ENCODE assay signal across 20 cellular contexts in the genomic region with DNA sequence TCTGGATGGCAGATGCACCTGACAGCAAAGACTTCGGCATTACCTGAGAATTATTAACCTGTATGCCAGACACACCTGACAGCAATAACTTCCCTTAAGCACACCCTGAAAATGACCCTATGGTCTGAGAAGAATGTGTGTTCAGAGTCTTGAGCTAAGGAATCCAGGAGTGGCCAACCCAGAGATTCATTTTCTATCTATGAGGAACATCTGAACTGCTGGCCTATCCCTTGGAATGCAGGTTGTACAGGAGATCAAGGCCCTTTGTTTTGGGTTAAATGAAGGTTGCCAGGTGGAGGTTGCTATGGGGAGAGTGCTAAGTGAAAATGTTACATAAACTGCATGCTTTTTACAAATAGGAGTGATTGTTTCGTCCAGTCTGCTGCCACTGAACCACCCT.
DNase-seq lines count a peak whose midpoint lies in the region; ATAC-seq, FAIRE-seq and TF ChIP-seq lines count a peak whose summit lies in the region.
"Had no signal": no experiment of that assay in that cellular context is flagged by ENCODE, and none has a peak within 500 bp of the region (broad histone marks: within the 10 kb centered on the region; RNA-seq: fewer than 3 reads in every experiment).

No MANE protein-coding gene starts in this region.

- H3K27me3 Mint-ChIP-seq in H9 (ENCODE audit: low read depth) = peaks cover 2% of the 10 kb centered on the region; the same call in 1 of the 2 replicates
- H3K27me3 Mint-ChIP-seq: B cell had no signal

- H4K91ac ChIP-seq in H9 (ENCODE audit: insufficient read length, low read depth, low read length) = no peak overlapping the region

- no peaks in the 10 kb centered on the region for H3K79me2 ChIP-seq in H9 (ENCODE audit: insufficient read depth, low read length)
- no peaks in the 10 kb centered on the region for H3K79me2 ChIP-seq in osteoblast (ENCODE audit: insufficient read depth, low read length)

- no peak overlapping the region for H2BK120ac ChIP-seq in H9 (ENCODE audit: low read depth, low read length, poor library complexity, severe bottlenecking)

- H3K4me1 Mint-ChIP-seq in H9 = peaks cover 7 to 13% of the 10 kb centered on the region in 2 experiments
- H3K4me1 Mint-ChIP-seq: B cell had no signal

- H3K27ac ChIP-seq in H9 (ENCODE audit: insufficient read length, low read depth, low read length) = no peak overlapping the region
- H3K27ac ChIP-seq in osteoblast (ENCODE audit: low read depth, low read length) = no peak overlapping the region
- H3K27ac ChIP-seq in small intestine (ENCODE audit: low read depth in 1 of 2, low read length in 1 of 2) = no peak overlapping the region
- H3K27ac ChIP-seq in breast epithelium = no peak overlapping the region
- H3K27ac ChIP-seq: BLaER1 treated with 17β-estradiol and CSF1 and Interleukin-3, amounts not matched to agents 10 nM and 100 nM; GM23248; HL-60 had no signal

- H3K79me1 ChIP-seq in H9 (ENCODE audit: insufficient read depth, low read depth, low read length, poor library complexity, severe bottlenecking) = no peaks in the 10 kb centered on the region

- TF ChIP-seq POLR2A in breast epithelium (IDR thresholded peaks at IDR 0.05) = no peak

- H3K14ac ChIP-seq in H9 (ENCODE audit: insufficient read depth, low read length) = no peak overlapping the region

- H4K5ac ChIP-seq in H9 (ENCODE audit: insufficient read length, low read depth, low read length) = no peak overlapping the region

- H3K4ac ChIP-seq in H9 (ENCODE audit: low read depth, low read length) = no peak overlapping the region

- no peak overlapping the region for H3K23ac ChIP-seq in H9 (ENCODE audit: insufficient read length, low read depth, low read length)

- no peak overlapping the region for H2BK12ac ChIP-seq in H9 (ENCODE audit: insufficient read length, low read depth, low read length)

- H3K27me3 ChIP-seq in H9 (ENCODE audit: insufficient read depth, low read length) (no peaks in the 10 kb centered on the region; the same call in 1 of the 2 replicates), osteoblast (ENCODE audit: insufficient read depth, low read length) (no peaks in the 10 kb centered on the region), small intestine (ENCODE audit: control insufficient read depth in 2 of 2, insufficient read depth in 2 of 2, low read length in 2 of 2) (no peaks in the 10 kb centered on the region), breast epithelium (no peaks in the 10 kb centered on the region)
- H3K27me3 ChIP-seq: BLaER1 treated with 17β-estradiol and CSF1 and Interleukin-3, amounts not matched to agents 10 nM and 100 nM had no signal

- no peak overlapping the region for H2BK5ac ChIP-seq in H9 (ENCODE audit: insufficient read length, low read length)

- WGBS in H9 (ENCODE audit: extremely low coverage, insufficient read length, low lambda C conversion rate) = no CpG with 5 or more reads among the region's 2 CpGs
- 63 to 79% (median 72%) methylated on average over 2 of the region's 2 CpGs for WGBS in small intestine, 3 donors

- H3K4me2 ChIP-seq in H9 (ENCODE audit: insufficient read depth, insufficient read length, low read length) (no peak overlapping the region), osteoblast (ENCODE audit: insufficient read depth, low read length) (no peak overlapping the region)
- H3K4me2 ChIP-seq: BLaER1 treated with 17β-estradiol and CSF1 and Interleukin-3, amounts not matched to agents 10 nM and 100 nM had no signal

- H3K9me3 ChIP-seq in H9 (ENCODE audit: control insufficient read depth, low read depth, low read length) (no peaks in the 10 kb centered on the region), osteoblast (ENCODE audit: low read depth, low read length) (no peaks in the 10 kb centered on the region), small intestine (ENCODE audit: control insufficient read depth, low read depth) (no peaks in the 10 kb centered on the region), breast epithelium (no peaks in the 10 kb centered on the region)
- H3K9me3 ChIP-seq: BLaER1 treated with 17β-estradiol and CSF1 and Interleukin-3, amounts not matched to agents 10 nM and 100 nM had no signal

- no peak overlapping the region for H3K56ac ChIP-seq in H9 (ENCODE audit: insufficient read length, low read depth, low read length)

- no peaks in the 10 kb centered on the region for H3K36me3 ChIP-seq in osteoblast (ENCODE audit: insufficient read depth, low read length)
- H3K36me3 ChIP-seq in small intestine (ENCODE audit: control insufficient read depth in 2 of 2, insufficient read depth in 2 of 2, low read length in 2 of 2) = no peaks in the 10 kb centered on the region
- H3K36me3 ChIP-seq in breast epithelium = no peaks in the 10 kb centered on the region
- H3K36me3 ChIP-seq: BLaER1 treated with 17β-estradiol and CSF1 and Interleukin-3, amounts not matched to agents 10 nM and 100 nM had no signal

- no peak overlapping the region for H3K4me3 Mint-ChIP-seq in H9
- H3K4me3 Mint-ChIP-seq: B cell; CD8-positive, alpha-beta T cell had no signal

- TF ChIP-seq CTCF in H9 (conservative IDR thresholded peaks at IDR 0.05) (no peak), osteoblast (IDR thresholded peaks at IDR 0.05; ENCODE audit: extremely low read depth, low read depth, low read length) (no peak), breast epithelium (IDR thresholded peaks at IDR 0.05) (no peak)

- H3K4me1 ChIP-seq in H9 (ENCODE audit: insufficient read depth, low read length) (no peaks in the 10 kb centered on the region), osteoblast (ENCODE audit: insufficient read depth, low read length) (no peaks in the 10 kb centered on the region), small intestine (ENCODE audit: control insufficient read depth in 2 of 2, insufficient read depth in 1 of 2, low read depth in 1 of 2, low read length in 1 of 2) (no peaks in the 10 kb centered on the region), breast epithelium (no peaks in the 10 kb centered on the region)

- FAIRE-seq in small intestine (lab: Jason Lieb, UNC) = no peak
- FAIRE-seq: D721Med, GM12892, GM18507, HTR-8/SVneo had no signal

- H3K9ac ChIP-seq in H9 (ENCODE audit: extremely low read depth, insufficient read length, low read length) = no peak overlapping the region
- H3K9ac ChIP-seq: BLaER1 treated with 17β-estradiol and CSF1 and Interleukin-3, amounts not matched to agents 10 nM and 100 nM; GM23248 had no signal

- H2BK15ac ChIP-seq in H9 (ENCODE audit: low read depth, low read length) = no peak overlapping the region

- no peak overlapping the region for H2AK5ac ChIP-seq in H9 (ENCODE audit: insufficient read length, low read length)

- H3K4me3 ChIP-seq in osteoblast (ENCODE audit: insufficient read depth, low read length) = no peak overlapping the region
- no peak overlapping the region for H3K4me3 ChIP-seq in small intestine (ENCODE audit: low read depth in 1 of 2, low read length in 2 of 2)
- no peak overlapping the region for H3K4me3 ChIP-seq in breast epithelium
- H3K4me3 ChIP-seq: BLaER1 treated with 17β-estradiol and CSF1 and Interleukin-3, amounts not matched to agents 10 nM and 100 nM; GM23248 had no signal

- H3K18ac ChIP-seq in H9 (ENCODE audit: insufficient read length, low read depth, low read length) = no peak overlapping the region

- no peak overlapping the region for H2AFZ ChIP-seq in H9 (ENCODE audit: low read length)
- H2AFZ ChIP-seq in osteoblast (ENCODE audit: low read length) = no peak overlapping the region
- H2AFZ ChIP-seq: GM23248 had no signal

- no peaks in the 10 kb centered on the region for H4K20me1 ChIP-seq in H9 (ENCODE audit: control insufficient read depth, insufficient read depth, insufficient read length)
- no peaks in the 10 kb centered on the region for H4K20me1 ChIP-seq in osteoblast (ENCODE audit: insufficient read depth, low read length)
- H4K20me1 ChIP-seq: BLaER1 treated with 17β-estradiol and CSF1 and Interleukin-3, amounts not matched to agents 10 nM and 100 nM had no signal

- H4K8ac ChIP-seq in H9 (replicated peaks; ENCODE audit: insufficient read length, low read depth, low read length) = no peak overlapping the region

- ATAC-seq in esophagus mucosa = peak; percentile 82
- ATAC-seq: CD8-positive, alpha-beta T cell had no signal

- H2BK20ac ChIP-seq in H9 (ENCODE audit: low read depth, low read length, poor library complexity, severe bottlenecking) = peak overlapping the region; percentile 14

- H3T11ph ChIP-seq in H9 (ENCODE audit: low read length) = no peak overlapping the region

- no peak overlapping the region for H3K27ac Mint-ChIP-seq in H9
- H3K27ac Mint-ChIP-seq: B cell; CD8-positive, alpha-beta T cell had no signal

- H3K36me3 Mint-ChIP-seq in H9 (ENCODE audit: insufficient read depth in 1 of 3, low read depth in 3 of 3) = no peaks in the 10 kb centered on the region
- H3K36me3 Mint-ChIP-seq: CD8-positive, alpha-beta T cell had no signal

- no peaks in the 10 kb centered on the region for H3K23me2 ChIP-seq in H9 (ENCODE audit: insufficient read length, low read depth, low read length, poor library complexity, severe bottlenecking)

- no peak for DNase-seq in H9
- DNase-seq in osteoblast (ENCODE audit: insufficient read length, low spot score, missing footprints) = peak; percentile 22
- DNase-seq in small intestine = peak; percentile 31
- DNase-seq in LoVo (ENCODE audit: low spot score) = no peak
- DNase-seq in T-helper 9 cell = no peak
- DNase-seq in breast epithelium (ENCODE audit: low spot score in 2 of 2) = no peak
- DNase-seq in KG1 (lab: John Stamatoyannopoulos, UW) = no peak
- DNase-seq: CD8-positive, alpha-beta T cell; GDM1; GM23248; HCEC 1CT; IMR-90 had no signal

- intact Hi-C loops in breast epithelium (cut with DNase I; ENCODE audit: low total_unique reads) = no loop called here

- no peaks in the 10 kb centered on the region for H3K9me3 Mint-ChIP-seq in H9

Comparison
In these comparisons a context has a peak if more than half of its experiments do, and no peak if none do; other contexts are left out.
1. DNase-seq: peak in osteoblast (single experiment) and small intestine (single experiment); none in H9 (single experiment), LoVo (single experiment), T-helper 9 cell (single experiment), breast epithelium (0 of 2) and KG1 (single experiment).